ENCODE assay signal across 8 cellular contexts in genomic region chr1:23168462-23169218, GRCh38. TPM values are rescaled to one million over a fixed set of nuclear protein-coding genes. Genes with fewer than 3 reads are reported as not detected.
DNase-seq lines count a peak whose midpoint lies in the region; ATAC-seq, FAIRE-seq and TF ChIP-seq lines count a peak whose summit lies in the region.

Gene LUZP1 (minus strand): TSS chr1:23168856.

- no peaks in the 10 kb centered on the region for H3K9me3 Mint-ChIP-seq in activated CD4-positive, alpha-beta T cell treated with anti-CD3 and anti-CD28 coated beads, Interleukin-2, amount 10 ng/mL, durations not matched to agents 24 days and 14 days

- peak; percentile 68 for ATAC-seq in HG03135 (IDR thresholded peaks at IDR 0.05; ENCODE audit: unreplicated experiment)
- no peak for ATAC-seq in HG03571 (IDR thresholded peaks at IDR 0.05; ENCODE audit: unreplicated experiment)

- peak; percentile 94 for DNase-seq in GM13977 (ENCODE audit: low spot score)
- peak; percentile 57 to 80 for DNase-seq in NCI-H524 (lab: John Stamatoyannopoulos, UW)
- peak; percentile 95 for DNase-seq in activated CD4-positive, alpha-beta T cell treated with anti-CD3 and anti-CD28 coated beads, Interleukin-2, amount 10 ng/mL, durations not matched to agents 24 days and 14 days
- DNase-seq in kidney tubule cell (ENCODE audit: low spot score), result peak; percentile 85
- peak; percentile 80 to 81 for DNase-seq in stimulated activated CD4-positive, alpha-beta T cell treated with anti-CD3 and anti-CD28 coated beads, Interleukin-1b, Interleukin-23, amount 100 ng/mL, for 1 hour (ENCODE audit: low read depth in 2 of 2)

- FAIRE-seq in colon (lab: Jason Lieb, UNC), result peak; percentile 18

- in situ Hi-C loops in GM13977 (cut with MboI; ENCODE audit: low pct_unique_long_range_greater_than_20kb, low sequenced_read_pairs, unreplicated experiment), result no loop called here

- intact Hi-C loops in activated CD4-positive, alpha-beta T cell treated with anti-CD3 and anti-CD28 coated beads, Interleukin-2, amount 10 ng/mL, durations not matched to agents 24 days and 14 days (cut with micrococcal nuclease), result loop anchor here (2.0 kb wide), 2 partner anchors 20 to 60 kb away; no protein-coding TSS in a partner anchor

- peaks cover 2% of the 10 kb centered on the region for H3K27me3 Mint-ChIP-seq in activated CD4-positive, alpha-beta T cell treated with anti-CD3 and anti-CD28 coated beads, Interleukin-2, amount 10 ng/mL, durations not matched to agents 24 days and 14 days

- H3K27ac Mint-ChIP-seq in activated CD4-positive, alpha-beta T cell treated with anti-CD3 and anti-CD28 coated beads, Interleukin-2, amount 10 ng/mL, durations not matched to agents 24 days and 14 days, result peak within 1 kb of the TSS; percentile 91

- peak within 1 kb of the TSS; percentile 97 for H3K4me3 Mint-ChIP-seq in activated CD4-positive, alpha-beta T cell treated with anti-CD3 and anti-CD28 coated beads, Interleukin-2, amount 10 ng/mL, durations not matched to agents 24 days and 14 days

- TF ChIP-seq CTCF in GM13977 (IDR thresholded peaks at IDR 0.05; ENCODE audit: extremely low read depth, insufficient read depth, missing control alignments), result peak; percentile 24

- H3K36me3 Mint-ChIP-seq in activated CD4-positive, alpha-beta T cell treated with anti-CD3 and anti-CD28 coated beads, Interleukin-2, amount 10 ng/mL, durations not matched to agents 24 days and 14 days (ENCODE audit: low read depth), result peaks cover 3% of the 10 kb centered on the region

- H3K4me1 Mint-ChIP-seq in activated CD4-positive, alpha-beta T cell treated with anti-CD3 and anti-CD28 coated beads, Interleukin-2, amount 10 ng/mL, durations not matched to agents 24 days and 14 days, result peaks cover 21% of the 10 kb centered on the region

RNA-seq across cellular contexts. Expression of gene LUZP1, which starts in this region (rescaled TPM):
- total RNA-seq in activated CD4-positive, alpha-beta T cell treated with anti-CD3 and anti-CD28 coated beads, Interleukin-2, amount 10 ng/mL, durations not matched to agents 24 days and 14 days, result 21.6 and 23.2 TPM in 2 replicates
